8 cellular contexts compared by ENCODE assay signal in the genomic region with DNA sequence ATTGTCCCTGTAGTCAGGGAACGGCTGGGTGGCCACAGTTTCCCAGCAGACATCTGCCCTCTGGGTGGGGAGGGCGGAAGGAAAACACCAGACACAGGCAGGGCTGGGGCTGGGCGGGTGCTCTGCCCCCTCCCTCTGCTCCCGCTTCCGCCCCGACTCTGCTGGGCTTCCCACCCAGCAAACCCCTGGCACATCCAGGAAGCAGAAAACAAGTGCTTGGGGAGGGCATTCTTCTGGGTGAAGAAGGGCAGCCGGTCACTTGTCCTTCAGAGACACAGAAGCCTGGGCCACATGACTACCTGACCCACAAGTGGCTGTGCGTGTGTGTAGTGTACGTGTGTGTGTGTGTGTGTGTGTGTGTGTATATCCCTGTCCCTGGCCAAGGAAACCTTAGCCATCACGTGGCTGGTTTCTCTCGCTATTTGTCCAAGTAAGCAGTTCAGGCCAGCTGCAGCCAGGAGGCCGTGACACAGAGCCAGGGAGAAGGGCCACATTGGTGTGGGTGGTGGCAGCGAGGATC.
DNase-seq lines count a peak whose midpoint lies in the region; ATAC-seq, FAIRE-seq and TF ChIP-seq lines count a peak whose summit lies in the region.

No MANE protein-coding gene starts in this region.

- H3K27me3 ChIP-seq in skeletal muscle tissue (ENCODE audit: control insufficient read depth in 3 of 3, insufficient read depth in 3 of 3, low read length in 3 of 3): no peaks in the 10 kb centered on the region

- peaks cover 0 to 7% of the 10 kb centered on the region in 2 donors for H3K36me3 ChIP-seq in kidney (ENCODE audit: control insufficient read depth in 1 of 2, insufficient read depth in 2 of 2, low read length in 2 of 2)
- peaks cover 6 to 14% (median 10%) of the 10 kb centered on the region in 3 donors for H3K36me3 ChIP-seq in skeletal muscle tissue (ENCODE audit: control insufficient read depth in 3 of 3, insufficient read depth in 3 of 3, low read length in 3 of 3)

- H3K9ac ChIP-seq in kidney (ENCODE audit: low read length in 2 of 2): peak overlapping the region in 1 of 2 donors; percentile 68
- peak overlapping the region; percentile 52 to 83 (median 71) for H3K9ac ChIP-seq in skeletal muscle tissue (ENCODE audit: low read depth in 1 of 3, low read length in 3 of 3)

- H3K27ac Mint-ChIP-seq in activated naive CD8-positive, alpha-beta T cell treated with anti-CD3 and anti-CD28 coated beads, Interleukin-2, amount 50 U/mL, for 24 hours: peak overlapping the region; percentile 62

- H3K4me3 ChIP-seq in kidney (ENCODE audit: low read length in 2 of 2): no peak overlapping the region
- H3K4me3 ChIP-seq in skeletal muscle tissue (ENCODE audit: low read length in 3 of 3): peak overlapping the region in 1 of 3 donors; percentile 45

- no peaks in the 10 kb centered on the region for H3K9me3 ChIP-seq in kidney (ENCODE audit: control insufficient read depth in 1 of 2, low read length in 2 of 2)
- no peaks in the 10 kb centered on the region for H3K9me3 ChIP-seq in skeletal muscle tissue (ENCODE audit: control insufficient read depth in 3 of 3, low read length in 3 of 3)

- no peaks in the 10 kb centered on the region for H3K27me3 Mint-ChIP-seq in activated naive CD8-positive, alpha-beta T cell treated with anti-CD3 and anti-CD28 coated beads, Interleukin-2, amount 50 U/mL, for 24 hours

- H3K27ac ChIP-seq in kidney (ENCODE audit: low read depth in 2 of 2, low read length in 2 of 2) (peak overlapping the region; percentile 95 to 98), skeletal muscle tissue (ENCODE audit: low read depth, low read length) (peak overlapping the region; percentile 90)

- H3K4me1 ChIP-seq in kidney (ENCODE audit: control insufficient read depth in 1 of 2, insufficient read depth in 1 of 2, low read depth in 1 of 2, low read length in 2 of 2): peaks cover 69% of the 10 kb centered on the region in 2 donors
- H3K4me1 ChIP-seq in skeletal muscle tissue (ENCODE audit: control insufficient read depth in 3 of 3, insufficient read depth in 3 of 3, low read length in 3 of 3): peaks cover 80 to 99% (median 92%) of the 10 kb centered on the region in 3 donors

- intact Hi-C loops in kidney (cut with DNase I): loop anchor here (10.0 kb wide), 1 partner anchor 72 kb away; no protein-coding TSS in a partner anchor

- FAIRE-seq in kidney (lab: Jason Lieb, UNC): no peak

- peaks cover 69% of the 10 kb centered on the region for H3K4me1 Mint-ChIP-seq in activated naive CD8-positive, alpha-beta T cell treated with anti-CD3 and anti-CD28 coated beads, Interleukin-2, amount 50 U/mL, for 24 hours

- TF ChIP-seq CTCF in kidney (IDR thresholded peaks at IDR 0.05; ENCODE audit: borderline replicate concordance, extremely low read depth, insufficient read depth): no peak

- DNase-seq in GM03348 (ENCODE audit: low spot score): peak; percentile 40
- DNase-seq in activated naive CD8-positive, alpha-beta T cell treated with anti-CD3 and anti-CD28 coated beads, Interleukin-2, amount 50 U/mL, for 24 hours: no peak
- DNase-seq in kidney: peak; percentile 92
- no peak for DNase-seq in SKM-1 (lab: John Stamatoyannopoulos, UW; ENCODE audit: unreplicated experiment)

- no peaks in the 10 kb centered on the region for H3K9me3 Mint-ChIP-seq in activated naive CD8-positive, alpha-beta T cell treated with anti-CD3 and anti-CD28 coated beads, Interleukin-2, amount 50 U/mL, for 24 hours

- no peak overlapping the region for H3K4me3 Mint-ChIP-seq in activated naive CD8-positive, alpha-beta T cell treated with anti-CD3 and anti-CD28 coated beads, Interleukin-2, amount 50 U/mL, for 24 hours

- no peaks in the 10 kb centered on the region for H3K36me3 Mint-ChIP-seq in activated naive CD8-positive, alpha-beta T cell treated with anti-CD3 and anti-CD28 coated beads, Interleukin-2, amount 50 U/mL, for 24 hours (ENCODE audit: low read depth)

- ATAC-seq in activated naive CD8-positive, alpha-beta T cell treated with anti-CD3 and anti-CD28 coated beads, Interleukin-2, amount 50 U/mL, for 24 hours: no peak
- ATAC-seq in HG03521 (IDR thresholded peaks at IDR 0.05; ENCODE audit: unreplicated experiment): no peak
- no peak for ATAC-seq in HG03097 (IDR thresholded peaks at IDR 0.05; ENCODE audit: low FRiP score, unreplicated experiment)
- no peak for ATAC-seq in HG03469 (IDR thresholded peaks at IDR 0.05; ENCODE audit: unreplicated experiment)

Comparison
In these comparisons a context has a peak if more than half of its experiments do, and no peak if none do; other contexts are left out.
1. DNase-seq: peak in GM03348 (single experiment) and kidney (single experiment); none in activated naive CD8-positive, alpha-beta T cell treated with anti-CD3 and anti-CD28 coated beads, Interleukin-2, amount 50 U/mL, for 24 hours (single experiment) and SKM-1 (single experiment).